ENCODE assay signal across 32 cellular contexts in the genomic region with DNA sequence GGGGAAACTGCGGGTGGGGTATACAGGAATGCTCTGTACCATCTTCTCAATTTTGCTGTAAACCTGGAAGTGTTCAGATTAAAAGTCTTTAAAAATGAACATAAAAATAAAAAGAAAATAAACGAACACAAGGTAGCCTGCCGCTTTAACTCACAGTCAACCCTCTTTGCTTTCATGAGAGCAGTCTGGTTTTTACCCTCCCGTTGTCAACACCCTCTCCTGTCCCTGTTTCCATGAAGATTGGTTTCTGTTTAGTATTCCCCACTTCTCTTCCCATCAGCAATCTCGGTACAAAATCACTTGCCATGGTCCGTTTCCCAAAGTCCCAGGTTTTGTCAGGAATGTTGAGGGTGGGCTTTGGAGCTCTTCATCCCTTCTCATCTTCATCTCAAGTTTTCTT. TPM values are rescaled to one million over a fixed set of nuclear protein-coding genes. Genes with fewer than 3 reads are reported as not detected.
A peak's percentile ranks its signal among the peaks of the same experiment; 100 is the strongest.
DNase-seq lines count a peak whose midpoint lies in the region; ATAC-seq and TF ChIP-seq lines count a peak whose summit lies in the region.
"Had no signal": no experiment of that assay in that cellular context is flagged by ENCODE, and none has a peak within 500 bp of the region (broad histone marks: within the 10 kb centered on the region; RNA-seq: fewer than 3 reads in every experiment).

No MANE protein-coding gene starts in this region.

- peak overlapping the region; percentile 21 for H3K27ac Mint-ChIP-seq in neural crest cell (ENCODE audit: unreplicated experiment)
- no peak overlapping the region for H3K27ac Mint-ChIP-seq in natural killer cell treated with Interleukin-12 subunit alpha and Interleukin-12 subunit beta and Interleukin-15 and Interleukin-18, amount 100 ng/mL, for 72 hours
- H3K27ac Mint-ChIP-seq: B cell; CD14-positive monocyte; CD4-positive, alpha-beta memory T cell; CD4-positive, alpha-beta T cell; CD4-positive, CD25-positive, alpha-beta regulatory T cell; CD8-positive, alpha-beta memory T cell; CD8-positive, alpha-beta T cell had no signal

- ATAC-seq in Right ventricle myocardium superior (ENCODE audit: poor library complexity) = peak; percentile 33
- no peak for ATAC-seq in left cardiac atrium
- ATAC-seq in left ventricle myocardium superior = peak; percentile 37
- ATAC-seq in Right ventricle myocardium inferior = no peak
- ATAC-seq in natural killer cell treated with Interleukin-12 subunit alpha and Interleukin-12 subunit beta and Interleukin-15 and Interleukin-18, amount 100 ng/mL, for 72 hours = no peak
- ATAC-seq: A549; CD8-positive, alpha-beta T cell had no signal

- no peak overlapping the region for H3K4me3 Mint-ChIP-seq in neural crest cell
- no peak overlapping the region for H3K4me3 Mint-ChIP-seq in natural killer cell treated with Interleukin-12 subunit alpha and Interleukin-12 subunit beta and Interleukin-15 and Interleukin-18, amount 100 ng/mL, for 72 hours
- H3K4me3 Mint-ChIP-seq: B cell; CD14-positive monocyte; CD4-positive, alpha-beta memory T cell; CD4-positive, alpha-beta T cell; CD4-positive, CD25-positive, alpha-beta regulatory T cell; CD8-positive, alpha-beta memory T cell; CD8-positive, alpha-beta T cell had no signal

- H3K36me3 Mint-ChIP-seq in neural crest cell (ENCODE audit: low read depth) = peaks cover 3% of the 10 kb centered on the region
- no peaks in the 10 kb centered on the region for H3K36me3 Mint-ChIP-seq in natural killer cell treated with Interleukin-12 subunit alpha and Interleukin-12 subunit beta and Interleukin-15 and Interleukin-18, amount 100 ng/mL, for 72 hours
- H3K36me3 Mint-ChIP-seq: CD14-positive monocyte; CD4-positive, alpha-beta memory T cell; CD4-positive, CD25-positive, alpha-beta regulatory T cell; CD8-positive, alpha-beta memory T cell; CD8-positive, alpha-beta T cell had no signal

- DNase-seq in Right ventricle myocardium superior = no peak
- no peak for DNase-seq in left cardiac atrium
- DNase-seq in left ventricle myocardium superior = no peak
- DNase-seq in Right ventricle myocardium inferior (ENCODE audit: missing footprints) = no peak
- no peak for DNase-seq in neural crest cell (ENCODE audit: low read depth, low spot score)
- DNase-seq in natural killer cell treated with Interleukin-12 subunit alpha and Interleukin-12 subunit beta and Interleukin-15 and Interleukin-18, amount 100 ng/mL, for 72 hours (ENCODE audit: low spot score) = no peak
- DNase-seq: 8988T; ACHN; AML-193; BE2C; C1 segment of cervical spinal cord; Caco-2; Calu3; CD4-positive, alpha-beta memory T cell; CD4-positive, alpha-beta T cell; CD4-positive, CD25-positive, alpha-beta regulatory T cell; CD8-positive, alpha-beta memory T cell; CD8-positive, alpha-beta T cell; COR-L47; DMS 273 treated with DMSO at 0.1 percent for 48 hours; DMS153; DMS53; DMS79; DMS79 treated with DMSO at 0.1 percent for 48 hours; DND-41; EL had no signal

- H3K27me3 Mint-ChIP-seq in neural crest cell (ENCODE audit: low read depth) = no peaks in the 10 kb centered on the region
- peaks cover 2 to 15% of the 10 kb centered on the region in 2 donors for H3K27me3 Mint-ChIP-seq in natural killer cell treated with Interleukin-12 subunit alpha and Interleukin-12 subunit beta and Interleukin-15 and Interleukin-18, amount 100 ng/mL, for 72 hours

- no peaks in the 10 kb centered on the region for H3K4me1 Mint-ChIP-seq in neural crest cell
- no peaks in the 10 kb centered on the region for H3K4me1 Mint-ChIP-seq in natural killer cell treated with Interleukin-12 subunit alpha and Interleukin-12 subunit beta and Interleukin-15 and Interleukin-18, amount 100 ng/mL, for 72 hours (ENCODE audit: low read depth in 2 of 2)
- H3K4me1 Mint-ChIP-seq: B cell; CD14-positive monocyte; CD4-positive, alpha-beta memory T cell; CD4-positive, CD25-positive, alpha-beta regulatory T cell; CD8-positive, alpha-beta memory T cell had no signal

- H3K9me3 Mint-ChIP-seq in neural crest cell = peaks cover 4% of the 10 kb centered on the region
- H3K9me3 Mint-ChIP-seq in natural killer cell treated with Interleukin-12 subunit alpha and Interleukin-12 subunit beta and Interleukin-15 and Interleukin-18, amount 100 ng/mL, for 72 hours = peaks cover 3% of the 10 kb centered on the region
- H3K9me3 Mint-ChIP-seq: CD8-positive, alpha-beta memory T cell had no signal

- TF ChIP-seq CTCF in neural crest cell (conservative IDR thresholded peaks at IDR 0.05) = no peak

- intact Hi-C loops in Right ventricle myocardium superior (cut with DNase I) (no loop called here), left cardiac atrium (cut with DNase I) (no loop called here), left ventricle myocardium superior (cut with micrococcal nuclease) (no loop called here), Right ventricle myocardium inferior (cut with DNase I) (no loop called here)

RNA-seq across cellular contexts. Expression of a gene that starts 28.8 kb away (rescaled TPM):
- total RNA-seq in Right ventricle myocardium superior = not detected
- total RNA-seq in left cardiac atrium = not detected
- not detected for total RNA-seq in left ventricle myocardium superior
- total RNA-seq in Right ventricle myocardium inferior = not detected
- total RNA-seq in neural crest cell = not detected in 2 replicates
- not detected for total RNA-seq in natural killer cell treated with Interleukin-12 subunit alpha and Interleukin-12 subunit beta and Interleukin-15 and Interleukin-18, amount 100 ng/mL, for 72 hours
- total RNA-seq: A172; A673; B cell; Caco-2; Calu3; CD4-positive, alpha-beta memory T cell; CD4-positive, alpha-beta T cell; CD4-positive, CD25-positive, alpha-beta regulatory T cell; CD8-positive, alpha-beta memory T cell; CD8-positive, alpha-beta T cell; Daoy had no signal

Comparison
In these comparisons a context has a peak if more than half of its experiments do, and no peak if none do; other contexts are left out.
1. ATAC-seq: peak in Right ventricle myocardium superior (single experiment) and left ventricle myocardium superior (single experiment); none in left cardiac atrium (0 of 2), Right ventricle myocardium inferior (single experiment) and natural killer cell treated with Interleukin-12 subunit alpha and Interleukin-12 subunit beta and Interleukin-15 and Interleukin-18, amount 100 ng/mL, for 72 hours (0 of 2).